ENCODE assay signal across 16 cellular contexts in the genomic region with DNA sequence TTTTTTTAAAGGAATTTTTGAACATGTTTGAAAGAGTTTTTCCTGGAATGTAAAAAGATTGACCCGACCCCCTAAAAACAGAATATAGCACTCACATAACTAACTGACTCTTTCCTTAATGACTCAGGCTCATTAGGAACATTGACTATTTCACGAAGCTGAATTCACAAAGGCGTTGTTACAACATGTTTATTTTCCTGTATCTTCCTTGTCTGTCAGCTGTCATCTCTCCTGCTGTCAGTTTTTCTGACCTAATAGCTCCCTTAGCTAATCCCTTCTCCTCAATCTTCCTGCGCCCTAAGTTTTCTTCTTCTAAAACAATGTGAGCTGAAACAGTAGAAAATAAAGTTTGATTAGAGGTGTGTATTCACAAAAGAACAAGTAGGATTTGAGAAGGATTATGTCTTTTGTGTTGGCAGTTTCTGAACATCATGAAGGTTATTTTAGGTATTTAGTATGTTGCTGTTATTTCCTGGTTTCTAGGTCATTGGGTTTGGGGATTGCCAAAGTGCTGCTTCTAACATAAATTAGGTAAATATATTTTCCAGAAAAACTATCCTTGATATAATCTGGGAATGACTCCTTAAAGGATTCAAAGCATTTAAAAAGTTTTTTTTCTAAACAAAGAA. TPM values are rescaled to one million over a fixed set of nuclear protein-coding genes. Genes with fewer than 3 reads are reported as not detected.
DNase-seq lines count a peak whose midpoint lies in the region; ATAC-seq and TF ChIP-seq lines count a peak whose summit lies in the region.
"Had no signal": no experiment of that assay in that cellular context is flagged by ENCODE, and none has a peak within 500 bp of the region (broad histone marks: within the 10 kb centered on the region; RNA-seq: fewer than 3 reads in every experiment).

No MANE protein-coding gene starts in this region.

- peak overlapping the region; percentile 31 for H3K27ac ChIP-seq in CD4-positive, alpha-beta memory T cell (ENCODE audit: low read depth, low read length)
- H3K27ac ChIP-seq in foreskin keratinocyte, result no peak overlapping the region
- H3K27ac ChIP-seq in lower lobe of right lung, result no peak overlapping the region
- H3K27ac ChIP-seq: PC-9, sigmoid colon, tibial nerve, WERI-Rb-1 had no signal

- DNase-seq in CD4-positive, alpha-beta memory T cell, result no peak
- DNase-seq in activated B cell treated with CpG ODN at 0.5 μM for 24 hours (no peak), foreskin keratinocyte (peak in 1 of 2 donors; percentile 62), lower lobe of right lung (no peak)
- DNase-seq in stimulated activated naive CD4-positive, alpha-beta T cell (lab: John Stamatoyannopoulos, UW), result no peak
- DNase-seq: hypothalamus, KBM-7, NCI-H1092 treated with DMSO at 0.1 percent for 48 hours, NCI-H69, PC-9, sigmoid colon, WERI-Rb-1 had no signal

- peaks cover 0 to 2% (median 0%) of the 10 kb centered on the region in 8 donors for H3K9me3 Mint-ChIP-seq in CD4-positive, alpha-beta memory T cell
- no peaks in the 10 kb centered on the region for H3K9me3 Mint-ChIP-seq in activated B cell treated with CpG ODN at 0.5 μM for 24 hours

- H3K27me3 Mint-ChIP-seq in CD4-positive, alpha-beta memory T cell, result peaks cover 0 to 1% of the 10 kb centered on the region in 2 donors
- H3K27me3 Mint-ChIP-seq in activated B cell treated with CpG ODN at 0.5 μM for 24 hours, result no peaks in the 10 kb centered on the region

- intact Hi-C loops in CD4-positive, alpha-beta memory T cell (cut with micrococcal nuclease), result loop anchor here (2.0 kb wide), 1 partner anchor 29 kb away; no protein-coding TSS in a partner anchor
- intact Hi-C loops in activated B cell treated with CpG ODN at 0.5 μM for 24 hours (cut with micrococcal nuclease) (no loop called here), lower lobe of right lung (cut with DNase I) (no loop called here)

- peak overlapping the region in 6 of 8 donors; percentile 24 to 92 (median 68) for H3K4me3 Mint-ChIP-seq in CD4-positive, alpha-beta memory T cell
- peak overlapping the region; percentile 75 for H3K4me3 Mint-ChIP-seq in activated B cell treated with CpG ODN at 0.5 μM for 24 hours

- CTCF ChIA-PET in CD4-positive, alpha-beta memory T cell (lab: Charles Lee; ENCODE audit: partially characterized antibody), result interaction anchor here (1.4 to 2.8 kb wide), 3 partner anchors 15 to 52 kb away, joined by 3 to 19 read pairs (median 5); no protein-coding TSS in a partner anchor
- CTCF ChIA-PET in activated B cell treated with CpG ODN at 0.5 μM for 24 hours (lab: Charles Lee), result interaction anchor here (1.4 to 3.1 kb wide), 3 partner anchors 15 to 51 kb away, joined by 5 to 16 read pairs (median 8); no protein-coding TSS in a partner anchor

- TF ChIP-seq CTCF in activated B cell treated with CpG ODN at 0.5 μM for 24 hours (IDR thresholded peaks at IDR 0.05) (no peak), foreskin keratinocyte (conservative IDR thresholded peaks at IDR 0.05) (no peak), lower lobe of right lung (IDR thresholded peaks at IDR 0.05) (no peak)

- peak overlapping the region; percentile 86 to 98 (median 95) for H3K27ac Mint-ChIP-seq in CD4-positive, alpha-beta memory T cell
- peak overlapping the region; percentile 91 for H3K27ac Mint-ChIP-seq in activated B cell treated with CpG ODN at 0.5 μM for 24 hours

- no peaks in the 10 kb centered on the region for H3K9me3 ChIP-seq in CD4-positive, alpha-beta memory T cell (ENCODE audit: control insufficient read depth in 1 of 2, low read length in 2 of 2)
- no peaks in the 10 kb centered on the region for H3K9me3 ChIP-seq in lower lobe of right lung
- H3K9me3 ChIP-seq: sigmoid colon, tibial nerve had no signal

- H3K4me1 Mint-ChIP-seq in CD4-positive, alpha-beta memory T cell, result peaks cover 41 to 58% (median 52%) of the 10 kb centered on the region in 4 donors
- peaks cover 65% of the 10 kb centered on the region for H3K4me1 Mint-ChIP-seq in activated B cell treated with CpG ODN at 0.5 μM for 24 hours

- H3K4me3 ChIP-seq in CD4-positive, alpha-beta memory T cell (ENCODE audit: low read length in 2 of 2), result no peak overlapping the region
- H3K4me3 ChIP-seq in GM08714 (ENCODE audit: low read length) (peak overlapping the region; percentile 65), lower lobe of right lung (no peak overlapping the region)
- H3K4me3 ChIP-seq: PC-9, sigmoid colon, tibial nerve had no signal

- peaks cover 49% of the 10 kb centered on the region for H3K4me1 ChIP-seq in CD4-positive, alpha-beta memory T cell (ENCODE audit: insufficient read depth, low read length)
- peaks cover 9% of the 10 kb centered on the region for H3K4me1 ChIP-seq in foreskin keratinocyte
- H3K4me1 ChIP-seq in lower lobe of right lung, result no peaks in the 10 kb centered on the region

- POLR2A ChIA-PET in CD4-positive, alpha-beta memory T cell (lab: Charles Lee; ENCODE audit: partially characterized antibody), result interaction anchor here (1.3 to 2.2 kb wide), 3 partner anchors 8 to 91 kb away, joined by 3 to 13 read pairs (median 5); no protein-coding TSS in a partner anchor
- POLR2A ChIA-PET in activated B cell treated with CpG ODN at 0.5 μM for 24 hours (lab: Charles Lee), result interaction anchor here (0.7 to 3.4 kb wide), 8 partner anchors 8 to 50 kb away, joined by 3 to 21 read pairs (median 5); no protein-coding TSS in a partner anchor

- peaks cover 0 to 7% of the 10 kb centered on the region in 2 donors for H3K36me3 Mint-ChIP-seq in CD4-positive, alpha-beta memory T cell
- H3K36me3 Mint-ChIP-seq in activated B cell treated with CpG ODN at 0.5 μM for 24 hours (ENCODE audit: low read depth), result peaks cover 8% of the 10 kb centered on the region

- H3K36me3 ChIP-seq in CD4-positive, alpha-beta memory T cell (ENCODE audit: insufficient read depth, low read length), result no peaks in the 10 kb centered on the region
- no peaks in the 10 kb centered on the region for H3K36me3 ChIP-seq in lower lobe of right lung
- H3K36me3 ChIP-seq: sigmoid colon, tibial nerve, WERI-Rb-1 had no signal

- no peak for ATAC-seq in activated B cell treated with CpG ODN at 0.5 μM for 24 hours (ENCODE audit: low read depth)
- ATAC-seq in foreskin keratinocyte, result peak; percentile 74
- ATAC-seq in HG03469 (IDR thresholded peaks at IDR 0.05; ENCODE audit: unreplicated experiment), result no peak
- ATAC-seq in lower lobe of right lung, result no peak
- ATAC-seq: SK-N-SH treated with all-trans-retinoic acid at 6 μM for 48 hours had no signal

- H3K27me3 ChIP-seq in CD4-positive, alpha-beta memory T cell (ENCODE audit: insufficient read depth, low read length), result no peaks in the 10 kb centered on the region
- H3K27me3 ChIP-seq in foreskin keratinocyte, result no peaks in the 10 kb centered on the region
- H3K27me3 ChIP-seq in lower lobe of right lung (ENCODE audit: low read depth), result no peaks in the 10 kb centered on the region
- H3K27me3 ChIP-seq: sigmoid colon, tibial nerve had no signal

RNA-seq across cellular contexts. Expression of a gene that starts 4.6 kb away (rescaled TPM):
- 10 to 100 TPM; 68.1 to 78.0 TPM for total RNA-seq in CD4-positive, alpha-beta memory T cell
- 100 to 1,000 TPM; 180 to 194 TPM for polyA plus RNA-seq in CD4-positive, alpha-beta memory T cell
- 139 and 160 TPM in 2 replicates for total RNA-seq in activated B cell treated with CpG ODN at 0.5 μM for 24 hours
- total RNA-seq in foreskin keratinocyte, result 14.1 and 15.1 TPM in 2 replicates
- polyA plus RNA-seq in foreskin keratinocyte, result 5.0 and 5.2 TPM in 2 replicates
- total RNA-seq in lower lobe of right lung, result 46.3 TPM
